ENCODE assay signal across 2 cellular contexts in the genomic region with DNA sequence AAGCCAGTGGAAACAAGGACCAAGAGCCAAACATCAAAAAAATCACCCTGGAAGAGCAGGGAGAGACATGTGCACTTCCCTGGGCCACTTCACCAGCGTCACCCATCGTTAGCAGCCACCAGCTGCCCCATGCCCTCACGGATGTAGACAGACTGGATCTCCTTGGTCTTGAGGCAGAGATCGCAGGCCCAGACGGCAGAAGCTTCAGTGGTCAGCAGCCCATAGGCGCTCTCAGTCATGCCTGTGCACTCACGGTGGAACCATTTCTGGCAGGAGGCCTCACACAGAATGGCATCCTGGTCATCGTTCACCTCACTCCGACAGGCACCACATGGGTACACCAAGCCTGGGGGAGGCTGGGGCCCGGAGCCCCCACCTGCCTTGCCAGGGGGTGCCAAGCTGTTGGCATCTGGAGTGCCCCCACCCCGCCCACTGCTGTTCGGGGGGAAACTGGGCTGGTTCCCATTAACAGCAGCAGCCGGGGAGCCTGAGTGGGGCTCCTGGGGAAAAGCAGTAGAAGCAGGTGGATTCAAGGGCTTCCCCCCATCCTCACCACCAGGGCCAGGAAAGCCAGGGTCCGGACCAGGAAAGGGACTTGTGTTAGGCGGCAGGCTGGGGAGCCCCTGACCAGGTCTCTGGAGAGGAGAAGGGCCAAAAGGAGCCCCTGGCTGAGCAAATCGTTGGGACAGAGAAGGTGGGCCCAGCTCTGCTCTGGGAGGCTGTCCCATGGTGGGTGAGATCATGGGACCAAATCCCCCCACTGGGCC.
TF ChIP-seq lines count a peak whose summit lies in the region.

No MANE protein-coding gene starts in this region.

TF ChIP-seq in GM23338, 12 proteins besides CTCF, POLR2A, EP300 and RAD21:
- TF ChIP-seq JUNB (IDR thresholded peaks at IDR 0.05; ENCODE audit: unreplicated experiment) (no peak), EZH2 (IDR thresholded peaks at IDR 0.05; ENCODE audit: low read depth, unreplicated experiment) (no peak), ZNF462 (CRISPR knock-in tag; IDR thresholded peaks at IDR 0.05) (no peak), ZNF331 (CRISPR knock-in tag; IDR thresholded peaks at IDR 0.05; ENCODE audit: low read depth) (no peak), POLR2AphosphoS5 (IDR thresholded peaks at IDR 0.05; ENCODE audit: low read depth) (no peak)

TF ChIP-seq in K562, 482 proteins besides CTCF, POLR2A, EP300 and RAD21:
- peak; percentile 32 for TF ChIP-seq RBFOX2 (IDR thresholded peaks at IDR 0.05; ENCODE audit: low read depth, low read length)
- TF ChIP-seq HDAC8 (tag; IDR thresholded peaks at IDR 0.05): no peak
- peak; percentile 22; the same call in 1 of the 2 replicates for TF ChIP-seq POLR2G (IDR thresholded peaks at IDR 0.05; ENCODE audit: low read depth, low read length)
- no peak for TF ChIP-seq NEUROD1 (IDR thresholded peaks at IDR 0.05; ENCODE audit: borderline replicate concordance, low read depth, low read length, partially characterized antibody)
- no peak for TF ChIP-seq NFYB (IDR thresholded peaks at IDR 0.05; ENCODE audit: extremely low read depth, insufficient read length)
- no peak for TF ChIP-seq JUND (IDR thresholded peaks at IDR 0.05; ENCODE audit: borderline replicate concordance, low read depth, low read length)
- TF ChIP-seq JUND (tag; IDR thresholded peaks at IDR 0.05; ENCODE audit: borderline replicate concordance, low read depth, low read length): no peak
